21 cellular contexts compared by ENCODE assay signal in genomic region chr7:49037348-49038210, GRCh38.
DNase-seq lines count a peak whose midpoint lies in the region; ATAC-seq and TF ChIP-seq lines count a peak whose summit lies in the region.
"Had no signal": no experiment of that assay in that cellular context is flagged by ENCODE, and none has a peak within 500 bp of the region (broad histone marks: within the 10 kb centered on the region; RNA-seq: fewer than 3 reads in every experiment).

No MANE protein-coding gene starts in this region.

- H3K79me2 ChIP-seq in mesendoderm (ENCODE audit: control insufficient read depth, insufficient read depth, low read length) = no peaks in the 10 kb centered on the region

- H3K9ac ChIP-seq in HUES64 (ENCODE audit: low read depth, low read length) = peak overlapping the region; percentile 34; the same call in 1 of the 2 replicates
- H3K9ac ChIP-seq in endodermal cell (ENCODE audit: extremely low read depth, low read length, poor library complexity, severe bottlenecking) = no peak overlapping the region
- H3K9ac ChIP-seq in mesendoderm (ENCODE audit: low read length) = no peak overlapping the region
- H3K9ac ChIP-seq: BLaER1 treated with 17β-estradiol and CSF1 and Interleukin-3, amounts not matched to agents 10 nM and 100 nM had no signal

- H3K4me3 Mint-ChIP-seq in endodermal cell = no peak overlapping the region
- H3K4me3 Mint-ChIP-seq: CD4-positive, alpha-beta memory T cell; HFFc6 had no signal

- peak overlapping the region; percentile 31 for H3K4ac ChIP-seq in mesendoderm (ENCODE audit: low read depth, low read length)

- H3K9me3 Mint-ChIP-seq in endodermal cell = no peaks in the 10 kb centered on the region

- H3K4me3 ChIP-seq in HUES64 (ENCODE audit: low read length) = peak overlapping the region; percentile 29
- no peak overlapping the region for H3K4me3 ChIP-seq in endodermal cell (ENCODE audit: low read length)
- no peak overlapping the region for H3K4me3 ChIP-seq in mesendoderm (ENCODE audit: low read length)
- H3K4me3 ChIP-seq in spleen = no peak overlapping the region
- H3K4me3 ChIP-seq: BLaER1 treated with 17β-estradiol and CSF1 and Interleukin-3, amounts not matched to agents 10 nM and 100 nM had no signal

- H3K23ac ChIP-seq in mesendoderm (ENCODE audit: low read length) = no peak overlapping the region

- H3K36me3 ChIP-seq in HUES64 (ENCODE audit: insufficient read depth, low read length) = no peaks in the 10 kb centered on the region
- H3K36me3 ChIP-seq in endodermal cell (ENCODE audit: control insufficient read depth, insufficient read depth, low read length) = no peaks in the 10 kb centered on the region
- H3K36me3 ChIP-seq in mesendoderm (ENCODE audit: control insufficient read depth, insufficient read depth, low read length) = no peaks in the 10 kb centered on the region
- no peaks in the 10 kb centered on the region for H3K36me3 ChIP-seq in spleen
- H3K36me3 ChIP-seq: BLaER1 treated with 17β-estradiol and CSF1 and Interleukin-3, amounts not matched to agents 10 nM and 100 nM had no signal

- no peaks in the 10 kb centered on the region for H3K36me3 Mint-ChIP-seq in endodermal cell (ENCODE audit: low read depth)
- H3K36me3 Mint-ChIP-seq: CD4-positive, alpha-beta memory T cell had no signal

- TF ChIP-seq CTCF in endodermal cell (conservative IDR thresholded peaks at IDR 0.05) (no peak), spleen (IDR thresholded peaks at IDR 0.05 in 8 of 11, conservative IDR thresholded peaks at IDR 0.05 in 3 of 11) (no peak)

- no peak overlapping the region for H3K4me2 ChIP-seq in mesendoderm (ENCODE audit: low read length)
- H3K4me2 ChIP-seq: BLaER1 treated with 17β-estradiol and CSF1 and Interleukin-3, amounts not matched to agents 10 nM and 100 nM had no signal

- H3K4me1 ChIP-seq in HUES64 (ENCODE audit: insufficient read depth, low read length) = peaks cover 49% of the 10 kb centered on the region
- no peaks in the 10 kb centered on the region for H3K4me1 ChIP-seq in endodermal cell (ENCODE audit: control insufficient read depth, insufficient read depth, low read length)
- peaks cover 3% of the 10 kb centered on the region for H3K4me1 ChIP-seq in mesendoderm (ENCODE audit: control insufficient read depth, low read depth, low read length)
- H3K4me1 ChIP-seq in spleen = no peaks in the 10 kb centered on the region
- H3K4me1 ChIP-seq: BLaER1 treated with 17β-estradiol and CSF1 and Interleukin-3, amounts not matched to agents 10 nM and 100 nM; Caco-2 had no signal

- no peak overlapping the region for H4K8ac ChIP-seq in mesendoderm (ENCODE audit: low read depth, low read length)

- intact Hi-C loops in spleen (cut with DNase I; ENCODE audit: low total_unique reads) = no loop called here

- 0% methylated on average over 2 of the region's 2 CpGs for WGBS in HUES64
- 0 to 24% methylated on average over 2 of the region's 2 CpGs for WGBS in endodermal cell (ENCODE audit: insufficient coverage in 1 of 2, insufficient read length in 1 of 2), 2 experiments
- no CpG with 5 or more reads among the region's 2 CpGs for WGBS in mesendoderm (ENCODE audit: extremely low coverage, insufficient coverage, low lambda C conversion rate)
- 11 to 20% (median 16%) methylated on average over 2 of the region's 2 CpGs for WGBS in spleen, 5 donors

- peak overlapping the region; percentile 92 for H3K27ac ChIP-seq in HUES64 (ENCODE audit: low read depth, low read length)
- peak overlapping the region; percentile 26 for H3K27ac ChIP-seq in endodermal cell (ENCODE audit: low read depth, low read length)
- no peak overlapping the region for H3K27ac ChIP-seq in mesendoderm (ENCODE audit: low read depth, low read length)
- no peak overlapping the region for H3K27ac ChIP-seq in spleen
- H3K27ac ChIP-seq: 22Rv1; BLaER1 treated with 17β-estradiol and CSF1 and Interleukin-3, amounts not matched to agents 10 nM and 100 nM had no signal

- DNase-seq in A172 (ENCODE audit: low spot score) (peak; percentile 10), endodermal cell (no peak), mesendoderm (no peak), EL (no peak), RKO (ENCODE audit: low spot score) (no peak), spleen (no peak)
- DNase-seq: Caco-2; CD4-positive, alpha-beta memory T cell; DMS 273 treated with DMSO at 0.1 percent for 48 hours; DMS79 treated with DMSO at 0.1 percent for 48 hours; HFFc6; Karpas-422; NCI-H1694 treated with DMSO at 0.1 percent for 48 hours; NCI-H2081 treated with DMSO at 0.1 percent for 48 hours; NCI-H446; NCI-H526; Right ventricle myocardium superior had no signal

- H3K27me3 Mint-ChIP-seq in endodermal cell (ENCODE audit: insufficient read depth) = no peaks in the 10 kb centered on the region
- H3K27me3 Mint-ChIP-seq: CD4-positive, alpha-beta memory T cell had no signal

- no peak overlapping the region for H3K56ac ChIP-seq in mesendoderm (ENCODE audit: low read length)

- H2BK5ac ChIP-seq in mesendoderm (ENCODE audit: low read length) = no peak overlapping the region

- H2BK15ac ChIP-seq in mesendoderm (replicated peaks; ENCODE audit: low read depth) = no peak overlapping the region

- H2BK120ac ChIP-seq in mesendoderm (ENCODE audit: low read depth, low read length) = no peak overlapping the region

- no peak for TF ChIP-seq POLR2A in spleen (IDR thresholded peaks at IDR 0.05)

- H3K27me3 ChIP-seq in HUES64 (ENCODE audit: insufficient read depth, low read length) (no peaks in the 10 kb centered on the region), endodermal cell (ENCODE audit: control insufficient read depth, insufficient read depth, low read length, poor library complexity, severe bottlenecking) (no peaks in the 10 kb centered on the region), mesendoderm (ENCODE audit: insufficient read depth, low read length, poor library complexity) (no peaks in the 10 kb centered on the region), spleen (replicated peaks in 1 of 7) (no peaks in the 10 kb centered on the region)
- H3K27me3 ChIP-seq: BLaER1 treated with 17β-estradiol and CSF1 and Interleukin-3, amounts not matched to agents 10 nM and 100 nM had no signal

- no peak overlapping the region for H3K18ac ChIP-seq in mesendoderm (ENCODE audit: low read length)

- H3K9me3 ChIP-seq in HUES64 (ENCODE audit: insufficient read depth, low read depth, low read length) (no peaks in the 10 kb centered on the region), endodermal cell (ENCODE audit: control insufficient read depth, low read length) (no peaks in the 10 kb centered on the region), spleen (peaks cover 0 to 10% (median 0%) of the 10 kb centered on the region in 8 donors)
- H3K9me3 ChIP-seq: BLaER1 treated with 17β-estradiol and CSF1 and Interleukin-3, amounts not matched to agents 10 nM and 100 nM; Caco-2 had no signal

- no peak for ATAC-seq in GM21529 (IDR thresholded peaks at IDR 0.05; ENCODE audit: unreplicated experiment)

- H3K4me1 Mint-ChIP-seq in endodermal cell = peaks cover 12% of the 10 kb centered on the region
- H3K4me1 Mint-ChIP-seq: CD4-positive, alpha-beta memory T cell had no signal

- H3K27ac Mint-ChIP-seq in endodermal cell = peak overlapping the region; percentile 32
- H3K27ac Mint-ChIP-seq: CD4-positive, alpha-beta memory T cell; HFFc6 had no signal

- no peaks in the 10 kb centered on the region for H3K79me1 ChIP-seq in mesendoderm (ENCODE audit: low read length)

- no peak overlapping the region for H4K5ac ChIP-seq in mesendoderm (ENCODE audit: low read length)

- H2AK5ac ChIP-seq in mesendoderm (ENCODE audit: low read length) = no peak overlapping the region

Comparison
In these comparisons a context has a peak if more than half of its experiments do, and no peak if none do; other contexts are left out.
1. H3K27ac ChIP-seq: peak in HUES64 (single experiment) and endodermal cell (single experiment); none in mesendoderm (single experiment) and spleen (0 of 8).